7 cellular contexts compared by ENCODE assay signal in the genomic region with DNA sequence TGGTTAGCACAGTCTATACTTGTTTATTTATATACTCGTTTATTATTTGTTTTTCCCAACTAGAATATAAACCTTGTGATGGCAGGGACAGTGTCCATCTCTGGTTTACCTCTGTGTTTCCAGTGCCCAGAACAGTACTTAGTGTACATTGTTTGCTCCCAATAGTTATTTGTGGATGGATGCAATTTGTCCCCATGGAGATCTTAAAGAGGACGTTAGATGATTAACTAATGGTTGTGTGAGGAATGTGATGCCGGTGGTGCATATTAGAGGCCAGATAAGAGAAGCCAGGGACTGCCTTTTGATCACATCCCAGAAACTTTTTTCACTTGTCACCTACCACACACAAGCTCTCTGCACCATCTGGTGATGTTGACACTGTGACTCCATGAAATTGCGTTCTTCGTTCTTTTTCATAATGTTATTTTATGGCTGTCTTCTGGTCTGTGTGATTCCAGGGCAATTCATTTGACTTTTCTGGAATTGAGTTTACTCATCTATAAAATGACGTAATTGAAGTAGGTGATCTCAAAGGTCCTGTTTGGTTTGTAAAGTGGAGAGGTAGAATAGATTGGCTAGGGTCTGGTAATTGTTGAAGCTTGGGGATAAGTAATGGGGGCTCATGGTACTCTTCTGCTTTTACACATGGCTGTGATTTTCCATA. TPM values are rescaled to one million over a fixed set of nuclear protein-coding genes. Genes with fewer than 3 reads are reported as not detected.
A peak's percentile ranks its signal among the peaks of the same experiment; 100 is the strongest.
DNase-seq lines count a peak whose midpoint lies in the region; ATAC-seq lines count a peak whose summit lies in the region.

No MANE protein-coding gene starts in this region.

- H3K27ac ChIP-seq in HUES48 (ENCODE audit: low read depth, low read length) (no peak overlapping the region), iPS-20b (ENCODE audit: low read length) (no peak overlapping the region)

- peaks cover 70% of the 10 kb centered on the region for H3K4me1 Mint-ChIP-seq in activated T-helper 1 cell treated with anti-CD3 and anti-CD28 coated beads, Interleukin-12 subunit alpha, Interleukin-12 subunit beta, Interleukin-2, Interleukin-4 antibody, amounts not matched to agents 30 ng/mL and 10 ng/mL and 1 ng/mL, durations not matched to agents 14 hours and 24 hours and 36 hours (ENCODE audit: low read depth)
- H3K4me1 Mint-ChIP-seq in stimulated activated memory B cell treated with anti-CD40 and anti-IgM and Interleukin-4, amounts not matched to agents 10 μg/mL and 1 μg/mL and 100 μg/mL, for 72 hours = peaks cover 36% of the 10 kb centered on the region

- H3K36me3 ChIP-seq in HUES48 (ENCODE audit: control insufficient read depth, insufficient read depth, low read length) = peaks cover 21% of the 10 kb centered on the region
- peaks cover 22% of the 10 kb centered on the region for H3K36me3 ChIP-seq in iPS-20b (ENCODE audit: insufficient read depth, low read depth, low read length)

- no peak for DNase-seq in activated T-helper 1 cell treated with anti-CD3 and anti-CD28 coated beads, Interleukin-12 subunit alpha, Interleukin-12 subunit beta, Interleukin-2, Interleukin-4 antibody, amounts not matched to agents 30 ng/mL and 10 ng/mL and 1 ng/mL, durations not matched to agents 14 hours and 24 hours and 36 hours (ENCODE audit: low spot score)
- DNase-seq in 8988T (no peak), NCI-H748 treated with DMSO at 0.1 percent for 48 hours (lab: John Stamatoyannopoulos, UW) (no peak)

- intact Hi-C loops in activated T-helper 1 cell treated with anti-CD3 and anti-CD28 coated beads, Interleukin-12 subunit alpha, Interleukin-12 subunit beta, Interleukin-2, Interleukin-4 antibody, amounts not matched to agents 30 ng/mL and 10 ng/mL and 1 ng/mL, durations not matched to agents 14 hours and 24 hours and 36 hours (cut with micrococcal nuclease) = no loop called here

- H3K9me3 Mint-ChIP-seq in activated T-helper 1 cell treated with anti-CD3 and anti-CD28 coated beads, Interleukin-12 subunit alpha, Interleukin-12 subunit beta, Interleukin-2, Interleukin-4 antibody, amounts not matched to agents 30 ng/mL and 10 ng/mL and 1 ng/mL, durations not matched to agents 14 hours and 24 hours and 36 hours = peaks cover 6% of the 10 kb centered on the region
- H3K9me3 Mint-ChIP-seq in stimulated activated memory B cell treated with anti-CD40 and anti-IgM and Interleukin-4, amounts not matched to agents 10 μg/mL and 1 μg/mL and 100 μg/mL, for 72 hours = no peaks in the 10 kb centered on the region

- no peaks in the 10 kb centered on the region for H3K27me3 Mint-ChIP-seq in activated T-helper 1 cell treated with anti-CD3 and anti-CD28 coated beads, Interleukin-12 subunit alpha, Interleukin-12 subunit beta, Interleukin-2, Interleukin-4 antibody, amounts not matched to agents 30 ng/mL and 10 ng/mL and 1 ng/mL, durations not matched to agents 14 hours and 24 hours and 36 hours (ENCODE audit: insufficient read depth)
- H3K27me3 Mint-ChIP-seq in stimulated activated memory B cell treated with anti-CD40 and anti-IgM and Interleukin-4, amounts not matched to agents 10 μg/mL and 1 μg/mL and 100 μg/mL, for 72 hours = no peaks in the 10 kb centered on the region

- ATAC-seq in stimulated activated memory B cell treated with anti-CD40 and anti-IgM and Interleukin-4, amounts not matched to agents 10 μg/mL and 1 μg/mL and 100 μg/mL, for 72 hours = no peak
- ATAC-seq in GM21360 (IDR thresholded peaks at IDR 0.05; ENCODE audit: unreplicated experiment) = no peak

- H3K27ac Mint-ChIP-seq in activated T-helper 1 cell treated with anti-CD3 and anti-CD28 coated beads, Interleukin-12 subunit alpha, Interleukin-12 subunit beta, Interleukin-2, Interleukin-4 antibody, amounts not matched to agents 30 ng/mL and 10 ng/mL and 1 ng/mL, durations not matched to agents 14 hours and 24 hours and 36 hours = peak overlapping the region; percentile 86
- no peak overlapping the region for H3K27ac Mint-ChIP-seq in stimulated activated memory B cell treated with anti-CD40 and anti-IgM and Interleukin-4, amounts not matched to agents 10 μg/mL and 1 μg/mL and 100 μg/mL, for 72 hours

- peak overlapping the region; percentile 97 for H3K4me3 Mint-ChIP-seq in activated T-helper 1 cell treated with anti-CD3 and anti-CD28 coated beads, Interleukin-12 subunit alpha, Interleukin-12 subunit beta, Interleukin-2, Interleukin-4 antibody, amounts not matched to agents 30 ng/mL and 10 ng/mL and 1 ng/mL, durations not matched to agents 14 hours and 24 hours and 36 hours
- peak overlapping the region; percentile 90 for H3K4me3 Mint-ChIP-seq in stimulated activated memory B cell treated with anti-CD40 and anti-IgM and Interleukin-4, amounts not matched to agents 10 μg/mL and 1 μg/mL and 100 μg/mL, for 72 hours

- H3K4me1 ChIP-seq in HUES48 (ENCODE audit: control insufficient read depth, insufficient read depth, low read length) (no peaks in the 10 kb centered on the region; the same call in 1 of the 2 replicates), iPS-20b (ENCODE audit: insufficient read depth, low read length) (peaks cover 8% of the 10 kb centered on the region; the same call in 1 of the 2 replicates)

- no peaks in the 10 kb centered on the region for H3K27me3 ChIP-seq in HUES48 (ENCODE audit: control insufficient read depth, insufficient read depth, low read length)
- no peaks in the 10 kb centered on the region for H3K27me3 ChIP-seq in iPS-20b (ENCODE audit: insufficient read depth, low read length)

- H3K9me3 ChIP-seq in HUES48 (ENCODE audit: control insufficient read depth, insufficient read depth, low read length) (0 out of 2 replicates have a peak, but pooled peaks cover 3% of the 10 kb centered on the region), iPS-20b (ENCODE audit: insufficient read depth, low read depth, low read length) (peaks cover 4% of the 10 kb centered on the region; the same call in 1 of the 2 replicates)

- peak overlapping the region; percentile 90 for H3K4me3 ChIP-seq in HUES48 (ENCODE audit: low read depth, low read length)
- peak overlapping the region; percentile 99 for H3K4me3 ChIP-seq in iPS-20b (ENCODE audit: low read length)

- H3K9ac ChIP-seq in HUES48 (ENCODE audit: low read depth, low read length) = no peak overlapping the region
- peak overlapping the region; percentile 98; the same call in 1 of the 2 replicates for H3K9ac ChIP-seq in iPS-20b (ENCODE audit: low read depth, low read length)

- peaks cover 47% of the 10 kb centered on the region for H3K36me3 Mint-ChIP-seq in activated T-helper 1 cell treated with anti-CD3 and anti-CD28 coated beads, Interleukin-12 subunit alpha, Interleukin-12 subunit beta, Interleukin-2, Interleukin-4 antibody, amounts not matched to agents 30 ng/mL and 10 ng/mL and 1 ng/mL, durations not matched to agents 14 hours and 24 hours and 36 hours (ENCODE audit: low read depth)
- peaks cover 25% of the 10 kb centered on the region for H3K36me3 Mint-ChIP-seq in stimulated activated memory B cell treated with anti-CD40 and anti-IgM and Interleukin-4, amounts not matched to agents 10 μg/mL and 1 μg/mL and 100 μg/mL, for 72 hours

RNA-seq across cellular contexts. Expression of gene COX10, which starts 1.2 kb away (rescaled TPM):
- 40.1 and 41.7 TPM in 2 replicates for total RNA-seq in activated T-helper 1 cell treated with anti-CD3 and anti-CD28 coated beads, Interleukin-12 subunit alpha, Interleukin-12 subunit beta, Interleukin-2, Interleukin-4 antibody, amounts not matched to agents 30 ng/mL and 10 ng/mL and 1 ng/mL, durations not matched to agents 14 hours and 24 hours and 36 hours
